13 cellular contexts compared by ENCODE assay signal in genomic region chr1:108585343-108585742, GRCh38. TPM values are rescaled to one million over a fixed set of nuclear protein-coding genes. Genes with fewer than 3 reads are reported as not detected.
DNase-seq lines count a peak whose midpoint lies in the region; ATAC-seq and TF ChIP-seq lines count a peak whose summit lies in the region.
"Had no signal": no experiment of that assay in that cellular context is flagged by ENCODE, and none has a peak within 500 bp of the region (broad histone marks: within the 10 kb centered on the region; RNA-seq: fewer than 3 reads in every experiment).

No MANE protein-coding gene starts in this region.

- no peaks in the 10 kb centered on the region for H3K27me3 ChIP-seq in A673 (replicated peaks; ENCODE audit: insufficient read depth, low read depth, low read length, poor library complexity)

- peak; percentile 32 for DNase-seq in A673 (ENCODE audit: low spot score)
- DNase-seq in COLO668 (lab: John Stamatoyannopoulos, UW; ENCODE audit: unreplicated experiment), result peak; percentile 33
- no peak for DNase-seq in T-helper 17 cell
- DNase-seq in naive thymus-derived CD8-positive, alpha-beta T cell, result no peak
- DNase-seq in activated CD4-positive, CD25-positive, alpha-beta regulatory T cell treated with anti-CD3 and anti-CD28 coated beads, Interleukin-2, amount 50 U/mL, for 72 hours, result no peak
- DNase-seq in NCI-H510A treated with DMSO at 0.1 percent for 48 hours (lab: John Stamatoyannopoulos, UW), result no peak
- DNase-seq: activated CD4-positive, alpha-beta T cell treated with anti-CD3 and anti-CD28 coated beads for 36 hours; effector memory CD8-positive, alpha-beta T cell; NCI-H1694 had no signal

- peak overlapping the region; percentile 24 for H3K4me3 ChIP-seq in A673 (ENCODE audit: low read depth, low read length, poor library complexity, severe bottlenecking)

- H3K4me1 Mint-ChIP-seq in T-helper 17 cell, result peaks cover 31% of the 10 kb centered on the region
- peaks cover 18 to 63% (median 35%) of the 10 kb centered on the region in 4 donors for H3K4me1 Mint-ChIP-seq in naive thymus-derived CD8-positive, alpha-beta T cell

- ATAC-seq in T-helper 17 cell, result peak; percentile 38
- peak in 1 of 2 donors; percentile 33 for ATAC-seq in naive thymus-derived CD8-positive, alpha-beta T cell
- no peak for ATAC-seq in GM19395 (IDR thresholded peaks at IDR 0.05; ENCODE audit: unreplicated experiment)
- ATAC-seq in GM21717 (IDR thresholded peaks at IDR 0.05; ENCODE audit: unreplicated experiment), result no peak
- ATAC-seq: activated CD4-positive, alpha-beta T cell treated with anti-CD3 and anti-CD28 coated beads for 36 hours; effector memory CD8-positive, alpha-beta T cell had no signal

- BruUV-seq in A673 (replicated peaks; lab: Mats Ljungman, UMichigan), result no TSS peak

- H3K27ac ChIP-seq in A673 (ENCODE audit: low read depth, low read length, poor library complexity, severe bottlenecking), result peak overlapping the region; percentile 83
- H3K27ac ChIP-seq: KMS-11 had no signal

- H3K9me3 Mint-ChIP-seq in naive thymus-derived CD8-positive, alpha-beta T cell, result peaks cover 0 to 12% (median 6%) of the 10 kb centered on the region in 9 donors
- H3K9me3 Mint-ChIP-seq: effector memory CD8-positive, alpha-beta T cell had no signal

- H3K27me3 Mint-ChIP-seq in T-helper 17 cell, result no peaks in the 10 kb centered on the region
- no peaks in the 10 kb centered on the region for H3K27me3 Mint-ChIP-seq in naive thymus-derived CD8-positive, alpha-beta T cell
- H3K27me3 Mint-ChIP-seq: activated CD4-positive, alpha-beta T cell treated with anti-CD3 and anti-CD28 coated beads for 36 hours; activated naive CD8-positive, alpha-beta T cell; effector memory CD8-positive, alpha-beta T cell had no signal

- intact Hi-C loops in A673 (cut with micrococcal nuclease; ENCODE audit: unreplicated experiment), result no loop called here

- H3K9me3 ChIP-seq in A673 (ENCODE audit: low read depth, low read length, poor library complexity, severe bottlenecking) (peaks cover 9% of the 10 kb centered on the region), T-helper 17 cell (ENCODE audit: control insufficient read depth, low read length, poor library complexity, severe bottlenecking) (no peaks in the 10 kb centered on the region)

- no peaks in the 10 kb centered on the region for H3K36me3 ChIP-seq in A673 (ENCODE audit: insufficient read depth, low read length, poor library complexity, severe bottlenecking)

- POLR2A ChIA-PET in A673 (lab: Charles Lee; ENCODE audit: low non-redundant PET), result no interaction called here
- POLR2A ChIA-PET in naive thymus-derived CD8-positive, alpha-beta T cell (lab: Charles Lee), result no interaction called here

- H3K27ac Mint-ChIP-seq in T-helper 17 cell, result peak overlapping the region; percentile 94
- peak overlapping the region in 8 of 10 donors; percentile 1 to 60 (median 22) for H3K27ac Mint-ChIP-seq in naive thymus-derived CD8-positive, alpha-beta T cell
- H3K27ac Mint-ChIP-seq: activated CD4-positive, alpha-beta T cell treated with anti-CD3 and anti-CD28 coated beads for 36 hours; activated naive CD8-positive, alpha-beta T cell had no signal

- peaks cover 58% of the 10 kb centered on the region for H3K4me1 ChIP-seq in A673 (ENCODE audit: insufficient read depth, low read length, poor library complexity, severe bottlenecking)

- peak overlapping the region; percentile 36 for H3K4me3 Mint-ChIP-seq in T-helper 17 cell
- no peak overlapping the region for H3K4me3 Mint-ChIP-seq in naive thymus-derived CD8-positive, alpha-beta T cell
- H3K4me3 Mint-ChIP-seq: activated CD4-positive, alpha-beta T cell treated with anti-CD3 and anti-CD28 coated beads for 36 hours; activated naive CD8-positive, alpha-beta T cell; effector memory CD8-positive, alpha-beta T cell had no signal

- peaks cover 2% of the 10 kb centered on the region for H3K36me3 Mint-ChIP-seq in T-helper 17 cell (ENCODE audit: low read depth)
- H3K36me3 Mint-ChIP-seq in naive thymus-derived CD8-positive, alpha-beta T cell, result peaks cover 2 to 9% (median 9%) of the 10 kb centered on the region in 3 donors

- CTCF ChIA-PET in A673 (lab: Charles Lee), result interaction anchor here (1.4 kb wide), 1 partner anchor 25 kb away, joined by 6 read pairs; the partner anchor contains the start of gene EEIG2

- no peak for TF ChIP-seq CTCF in A673 (conservative IDR thresholded peaks at IDR 0.05; ENCODE audit: low read depth, low read length)

RNA-seq across cellular contexts. Expression of gene EEIG2, which starts 25.4 kb away (rescaled TPM):
- total RNA-seq in A673 (2021) (14.6 and 15.7 TPM in 2 replicates), T-helper 17 cell (10 to 100 TPM; 11.4 to 11.7 TPM)
- 10 to 100 TPM; 10.3 to 12.1 TPM for total RNA-seq in naive thymus-derived CD8-positive, alpha-beta T cell
- polyA plus RNA-seq in naive thymus-derived CD8-positive, alpha-beta T cell, result 1 to 10 TPM in 1 of 3 donors, under 1 TPM in 2; 0.48 to 2.4 (median 0.75) TPM

Comparison
In these comparisons a context has a peak if more than half of its experiments do, and no peak if none do; other contexts are left out.
1. DNase-seq: peak in A673 (single experiment) and COLO668 (single experiment); none in T-helper 17 cell (0 of 3), naive thymus-derived CD8-positive, alpha-beta T cell (0 of 10), activated CD4-positive, CD25-positive, alpha-beta regulatory T cell treated with anti-CD3 and anti-CD28 coated beads, Interleukin-2, amount 50 U/mL, for 72 hours (single experiment) and NCI-H510A treated with DMSO at 0.1 percent for 48 hours (single experiment).